Comparison of ENCODE assay signal across 19 cellular contexts in genomic region chr7:128431221-128431620, GRCh38. TPM values are rescaled to one million over a fixed set of nuclear protein-coding genes. Genes with fewer than 3 reads are reported as not detected.
DNase-seq lines count a peak whose midpoint lies in the region; ATAC-seq and TF ChIP-seq lines count a peak whose summit lies in the region.
"Had no signal": no experiment of that assay in that cellular context is flagged by ENCODE, and none has a peak within 500 bp of the region (broad histone marks: within the 10 kb centered on the region; RNA-seq: fewer than 3 reads in every experiment).

No MANE protein-coding gene starts in this region.

- TF ChIP-seq EP300 in tibial nerve (IDR thresholded peaks at IDR 0.05), result peak in 1 of 2 donors; percentile 42

- no peaks in the 10 kb centered on the region for H3K36me3 Mint-ChIP-seq in activated T-helper 17 cell treated with anti-CD3 and anti-CD28 coated beads, Interleukin-2, amount 50 U/mL, for 72 hours (ENCODE audit: low read depth)
- H3K36me3 Mint-ChIP-seq in glutamatergic neuron (ENCODE audit: unreplicated experiment), result no peaks in the 10 kb centered on the region

- no peaks in the 10 kb centered on the region for H3K36me3 ChIP-seq in tibial nerve
- H3K36me3 ChIP-seq: BLaER1 treated with 17β-estradiol and CSF1 and Interleukin-3, amounts not matched to agents 10 nM and 100 nM; heart right ventricle; thyroid gland had no signal

- H3K4me1 Mint-ChIP-seq in activated T-helper 17 cell treated with anti-CD3 and anti-CD28 coated beads, Interleukin-2, amount 50 U/mL, for 72 hours, result peaks cover 5% of the 10 kb centered on the region
- H3K4me1 Mint-ChIP-seq in glutamatergic neuron (ENCODE audit: low read depth, unreplicated experiment), result peaks cover 8% of the 10 kb centered on the region

- no peaks in the 10 kb centered on the region for H3K27me3 ChIP-seq in tibial nerve
- H3K27me3 ChIP-seq: BLaER1 treated with 17β-estradiol and CSF1 and Interleukin-3, amounts not matched to agents 10 nM and 100 nM; heart right ventricle; thyroid gland had no signal

- H3K4me3 ChIP-seq in tibial nerve, result no peak overlapping the region
- H3K4me3 ChIP-seq: BLaER1 treated with 17β-estradiol and CSF1 and Interleukin-3, amounts not matched to agents 10 nM and 100 nM; heart right ventricle; thyroid gland had no signal

- H3K4me1 ChIP-seq in tibial nerve, result peaks cover 0 to 34% (median 12%) of the 10 kb centered on the region in 4 donors
- H3K4me1 ChIP-seq: BLaER1 treated with 17β-estradiol and CSF1 and Interleukin-3, amounts not matched to agents 10 nM and 100 nM; thyroid gland had no signal

- peak overlapping the region in 2 of 4 donors; percentile 69 to 78 for H3K27ac ChIP-seq in tibial nerve
- H3K27ac ChIP-seq: BLaER1 treated with 17β-estradiol and CSF1 and Interleukin-3, amounts not matched to agents 10 nM and 100 nM; heart right ventricle; HL-60; thyroid gland had no signal

- H3K27ac Mint-ChIP-seq in activated T-helper 17 cell treated with anti-CD3 and anti-CD28 coated beads, Interleukin-2, amount 50 U/mL, for 72 hours, result no peak overlapping the region
- peak overlapping the region; percentile 48 for H3K27ac Mint-ChIP-seq in glutamatergic neuron (ENCODE audit: unreplicated experiment)
- H3K27ac Mint-ChIP-seq: T-helper 2 cell treated with Interferon-gamma antibody and Interleukin-4, amounts not matched to agents 5 μg/mL and 100 μg/mL, for 36 hours had no signal

- no peak overlapping the region for H3K4me3 Mint-ChIP-seq in activated T-helper 17 cell treated with anti-CD3 and anti-CD28 coated beads, Interleukin-2, amount 50 U/mL, for 72 hours
- no peak overlapping the region for H3K4me3 Mint-ChIP-seq in glutamatergic neuron (ENCODE audit: unreplicated experiment)
- H3K4me3 Mint-ChIP-seq: T-helper 2 cell treated with Interferon-gamma antibody and Interleukin-4, amounts not matched to agents 5 μg/mL and 100 μg/mL, for 36 hours had no signal

- H3K9me3 Mint-ChIP-seq in activated T-helper 17 cell treated with anti-CD3 and anti-CD28 coated beads, Interleukin-2, amount 50 U/mL, for 72 hours, result no peaks in the 10 kb centered on the region
- peaks cover 2% of the 10 kb centered on the region for H3K9me3 Mint-ChIP-seq in glutamatergic neuron (ENCODE audit: unreplicated experiment)
- H3K9me3 Mint-ChIP-seq: T-helper 2 cell treated with Interferon-gamma antibody and Interleukin-4, amounts not matched to agents 5 μg/mL and 100 μg/mL, for 36 hours had no signal

- TF ChIP-seq POLR2A in tibial nerve (IDR thresholded peaks at IDR 0.05), result no peak

- peak; percentile 12 to 62 for DNase-seq in NCI-H526 (lab: John Stamatoyannopoulos, UW)
- no peak for DNase-seq in NCI-H526 treated with DMSO at 0.1 percent for 48 hours (lab: John Stamatoyannopoulos, UW)
- no peak for DNase-seq in glutamatergic neuron
- peak; percentile 45 to 47 for DNase-seq in tibial nerve (ENCODE audit: low spot score in 2 of 2)
- no peak for DNase-seq in NCI-H1694 (lab: John Stamatoyannopoulos, UW)
- DNase-seq in foreskin melanocyte, result no peak
- DNase-seq: 8988T; anterior cingulate cortex; heart right ventricle; NCI-H1417; NCI-H226; SHP77 treated with DMSO at 0.1 percent for 48 hours; stimulated activated CD4-positive, alpha-beta T cell treated with anti-CD3 and anti-CD28 coated beads, Interleukin-4, amount 100 ng/mL, for 24 hours; thyroid gland had no signal

- H3K9me3 ChIP-seq in tibial nerve, result no peaks in the 10 kb centered on the region
- H3K9me3 ChIP-seq: BLaER1 treated with 17β-estradiol and CSF1 and Interleukin-3, amounts not matched to agents 10 nM and 100 nM; heart right ventricle; thyroid gland had no signal

- peaks cover 9% of the 10 kb centered on the region for H3K27me3 Mint-ChIP-seq in activated T-helper 17 cell treated with anti-CD3 and anti-CD28 coated beads, Interleukin-2, amount 50 U/mL, for 72 hours
- H3K27me3 Mint-ChIP-seq in glutamatergic neuron (ENCODE audit: unreplicated experiment), result peaks cover 6% of the 10 kb centered on the region

- TF ChIP-seq CTCF in glutamatergic neuron (IDR thresholded peaks at IDR 0.05; ENCODE audit: partially characterized antibody, unreplicated experiment), result no peak
- TF ChIP-seq CTCF in tibial nerve (IDR thresholded peaks at IDR 0.05), result no peak

- WGBS in tibial nerve, 2 donors, result 46 to 57% methylated on average over 5 to 6 of the region's 6 CpGs

- peak; percentile 56 for ATAC-seq in activated T-helper 17 cell treated with anti-CD3 and anti-CD28 coated beads, Interleukin-2, amount 50 U/mL, for 72 hours (replicated peaks)
- no peak for ATAC-seq in HG03025 (IDR thresholded peaks at IDR 0.05; ENCODE audit: low FRiP score, unreplicated experiment)

RNA-seq across cellular contexts. Expression of gene IMPDH1, which starts 21.4 kb away (rescaled TPM):
- 10 to 100 TPM; 62.7 to 95.6 TPM for total RNA-seq in activated T-helper 17 cell treated with anti-CD3 and anti-CD28 coated beads, Interleukin-2, amount 50 U/mL, for 72 hours
- total RNA-seq in glutamatergic neuron (ENCODE audit: unreplicated experiment), result 81.7 TPM
- 100 to 1,000 TPM in 1 of 4 donors, 10 to 100 TPM in 3; 50.2 to 102 (median 74.0) TPM for total RNA-seq in tibial nerve

RNA-seq across cellular contexts. Expression of gene HILPDA, which starts 24.5 kb away (rescaled TPM):
- total RNA-seq in activated T-helper 17 cell treated with anti-CD3 and anti-CD28 coated beads, Interleukin-2, amount 50 U/mL, for 72 hours, result 1,000 to 10,000 TPM in 1 of 2 donors, 10 to 100 TPM in 1; 72.9 to 1,213 TPM
- 24.9 TPM for total RNA-seq in glutamatergic neuron (ENCODE audit: unreplicated experiment)
- total RNA-seq in tibial nerve, result 10 to 100 TPM; 32.4 to 64.2 (median 38.3) TPM

RNA-seq across cellular contexts. Expression of gene METTL2B, which starts 45.3 kb away (rescaled TPM):
- 10 to 100 TPM; 29.5 to 49.5 TPM for total RNA-seq in activated T-helper 17 cell treated with anti-CD3 and anti-CD28 coated beads, Interleukin-2, amount 50 U/mL, for 72 hours
- total RNA-seq in glutamatergic neuron (ENCODE audit: unreplicated experiment) (40.9 TPM), tibial nerve (10 to 100 TPM; 21.6 to 27.9 (median 24.1) TPM)

Comparison
In these comparisons a context has a peak if more than half of its experiments do, and no peak if none do; other contexts are left out.
1. DNase-seq: peak in NCI-H526 (2 of 2) and tibial nerve (2 of 2); none in NCI-H526 treated with DMSO at 0.1 percent for 48 hours (single experiment), glutamatergic neuron (single experiment), NCI-H1694 (single experiment) and foreskin melanocyte (single experiment).